Comparison of ENCODE assay signal across 8 cellular contexts in genomic region chr11:118789501-118790356, GRCh38. TPM values are rescaled to one million over a fixed set of nuclear protein-coding genes. Genes with fewer than 3 reads are reported as not detected.
A peak's percentile ranks its signal among the peaks of the same experiment; 100 is the strongest.
DNase-seq lines count a peak whose midpoint lies in the region; ATAC-seq and TF ChIP-seq lines count a peak whose summit lies in the region.

No MANE protein-coding gene starts in this region.

- H3K9me3 Mint-ChIP-seq in activated T-cell treated with anti-CD3 and anti-CD28 coated beads, Interleukin-2, amount 50 U/mL, for 4 hours = no peaks in the 10 kb centered on the region
- no peaks in the 10 kb centered on the region for H3K9me3 Mint-ChIP-seq in osteocyte (ENCODE audit: unreplicated experiment)

- no peak for ATAC-seq in activated T-cell treated with anti-CD3 and anti-CD28 coated beads, Interleukin-2, amount 50 U/mL, for 4 hours
- ATAC-seq in HG02938 (IDR thresholded peaks at IDR 0.05; ENCODE audit: unreplicated experiment) = no peak

- peak overlapping the region; percentile 94 for H3K4me3 Mint-ChIP-seq in activated T-cell treated with anti-CD3 and anti-CD28 coated beads, Interleukin-2, amount 50 U/mL, for 4 hours
- peak overlapping the region; percentile 100 for H3K4me3 Mint-ChIP-seq in osteocyte (ENCODE audit: unreplicated experiment)

- peaks cover 12% of the 10 kb centered on the region for H3K36me3 ChIP-seq in ES-I3 (ENCODE audit: insufficient read depth, low read length)

- no peaks in the 10 kb centered on the region for H3K9me3 ChIP-seq in ES-I3 (ENCODE audit: control insufficient read depth, insufficient read depth, low read length)

- H3K27me3 Mint-ChIP-seq in activated T-cell treated with anti-CD3 and anti-CD28 coated beads, Interleukin-2, amount 50 U/mL, for 4 hours (ENCODE audit: low read depth) = no peaks in the 10 kb centered on the region
- H3K27me3 Mint-ChIP-seq in osteocyte (ENCODE audit: unreplicated experiment) = no peaks in the 10 kb centered on the region

- H3K4me1 ChIP-seq in ES-I3 (ENCODE audit: insufficient read depth, low read length) = peaks cover 5% of the 10 kb centered on the region

- peak overlapping the region; percentile 100 for H3K9ac ChIP-seq in ES-I3 (ENCODE audit: low read depth, low read length)

- H3K36me3 Mint-ChIP-seq in activated T-cell treated with anti-CD3 and anti-CD28 coated beads, Interleukin-2, amount 50 U/mL, for 4 hours (ENCODE audit: insufficient read depth) = peaks cover 6% of the 10 kb centered on the region
- H3K36me3 Mint-ChIP-seq in osteocyte (ENCODE audit: unreplicated experiment) = peaks cover 8% of the 10 kb centered on the region

- peaks cover 36% of the 10 kb centered on the region for H3K4me1 Mint-ChIP-seq in activated T-cell treated with anti-CD3 and anti-CD28 coated beads, Interleukin-2, amount 50 U/mL, for 4 hours (ENCODE audit: low read depth)
- peaks cover 48% of the 10 kb centered on the region for H3K4me1 Mint-ChIP-seq in osteocyte (ENCODE audit: unreplicated experiment)

- no peak for TF ChIP-seq CTCF in fibroblast of villous mesenchyme (IDR thresholded peaks at IDR 0.05; ENCODE audit: insufficient read depth, low read depth, low read length)
- TF ChIP-seq CTCF in osteocyte (IDR thresholded peaks at IDR 0.05) = no peak

- peak overlapping the region; percentile 99 for H3K27ac Mint-ChIP-seq in osteocyte (ENCODE audit: unreplicated experiment)

- peak overlapping the region; percentile 93 for H3K4me3 ChIP-seq in fibroblast of villous mesenchyme (ENCODE audit: low read depth, low read length)

- DNase-seq in A172 (ENCODE audit: low spot score) (peak; percentile 1), NCI-H1417 (lab: John Stamatoyannopoulos, UW) (peak; percentile 20 to 89 (median 71)), fibroblast of villous mesenchyme (ENCODE audit: low read depth) (peak; percentile 46), osteocyte (ENCODE audit: extremely low spot score, unreplicated experiment) (no peak), OCI-M2 (lab: John Stamatoyannopoulos, UW; ENCODE audit: unreplicated experiment) (no peak)
- DNase-seq in activated T-cell treated with anti-CD3 and anti-CD28 coated beads, Interleukin-2, amount 50 U/mL, for 4 hours = no peak

RNA-seq across cellular contexts. Expression of gene DDX6, which starts 1.2 kb away (rescaled TPM):
- total RNA-seq in A172 (2014; rRNA removed; shearing (Covaris generic)) = 40.1 and 46.7 TPM in 2 replicates
- 100 to 1,000 TPM; 121 to 147 (median 132) TPM for total RNA-seq in activated T-cell treated with anti-CD3 and anti-CD28 coated beads, Interleukin-2, amount 50 U/mL, for 4 hours
- total RNA-seq in fibroblast of villous mesenchyme (91.8 and 132 TPM in 2 replicates), osteocyte (148 and 157 TPM in 2 replicates)

Comparison
In these comparisons a context has a peak if more than half of its experiments do, and no peak if none do; other contexts are left out.
1. DNase-seq: peak in A172 (single experiment), NCI-H1417 (3 of 3) and fibroblast of villous mesenchyme (single experiment); none in activated T-cell treated with anti-CD3 and anti-CD28 coated beads, Interleukin-2, amount 50 U/mL, for 4 hours (single experiment), osteocyte (single experiment) and OCI-M2 (single experiment).